ENCODE assay signal across 28 cellular contexts in genomic region chr10:26939957-26940354, GRCh38.
"Had no signal": no experiment of that assay in that cellular context is flagged by ENCODE, and none has a peak within 500 bp of the region (broad histone marks: within the 10 kb centered on the region; RNA-seq: fewer than 3 reads in every experiment).

No MANE protein-coding gene starts in this region.

- H3K27ac Mint-ChIP-seq: immature natural killer cell; naive thymus-derived CD8-positive, alpha-beta T cell; nephron progenitor cell; neural progenitor cell; stimulated activated effector memory CD8-positive, alpha-beta T cell treated with anti-CD3 and anti-CD28 coated beads, Interleukin-12 subunit alpha, Interleukin-12 subunit beta, amount 100 ng/mL, for 72 hours; stimulated activated naive CD8-positive, alpha-beta T cell treated with anti-CD3 and anti-CD28 coated beads, Interleukin-15, Interleukin-2, amounts not matched to agents 100 ng/mL and 50 ng/mL, for 24 hours had no signal

- H3K36me3 ChIP-seq: left lung, lower lobe of right lung, neural progenitor cell, ovary, prostate gland, spleen, suprapubic skin, thoracic aorta, tibial artery, upper lobe of right lung, uterus had no signal

- H3K4me3 Mint-ChIP-seq: immature natural killer cell; naive thymus-derived CD8-positive, alpha-beta T cell; nephron progenitor cell; neural progenitor cell; stimulated activated effector memory CD8-positive, alpha-beta T cell treated with anti-CD3 and anti-CD28 coated beads, Interleukin-12 subunit alpha, Interleukin-12 subunit beta, amount 100 ng/mL, for 72 hours; stimulated activated naive CD8-positive, alpha-beta T cell treated with anti-CD3 and anti-CD28 coated beads, Interleukin-15, Interleukin-2, amounts not matched to agents 100 ng/mL and 50 ng/mL, for 24 hours had no signal

- H3K9ac ChIP-seq: neural progenitor cell had no signal

- ATAC-seq: left colon; left lung; naive thymus-derived CD8-positive, alpha-beta T cell; sciatic nerve had no signal

- H3K27me3 ChIP-seq: left lung, neural progenitor cell, ovary, tibial artery, uterus had no signal

- H3K4me3 ChIP-seq: left lung, lower lobe of right lung, neural progenitor cell, ovary, prostate gland, skin epidermis, spleen, suprapubic skin, thoracic aorta, tibial artery, upper lobe of right lung, uterus had no signal

- H3K27me3 Mint-ChIP-seq: stimulated activated naive CD8-positive, alpha-beta T cell treated with anti-CD3 and anti-CD28 coated beads, Interleukin-15, Interleukin-2, amounts not matched to agents 100 ng/mL and 50 ng/mL, for 24 hours had no signal

- H3K27ac ChIP-seq: left lung, lower lobe of right lung, neural progenitor cell, ovary, prostate gland, skin epidermis, spleen, suprapubic skin, thoracic aorta, tibial artery, upper lobe of right lung, uterus had no signal

- DNase-seq: hypothalamus; immature natural killer cell; kidney; left colon; left lung; lower lobe of right lung; mammary epithelial cell; mesenchymal stem cell; naive thymus-derived CD8-positive, alpha-beta T cell; nephron progenitor cell; ovary; retina; stimulated activated CD4-positive, alpha-beta T cell treated with anti-CD3 and anti-CD28 coated beads, Interleukin-4, amount 100 ng/mL, for 24 hours; stimulated activated naive CD4-positive, alpha-beta T cell; tibial artery; trophoblast cell; upper lobe of right lung; uterus had no signal

- FAIRE-seq: islet of Langerhans, kidney had no signal

- H2AFZ ChIP-seq: neural progenitor cell had no signal

- H3K36me3 Mint-ChIP-seq: immature natural killer cell; neural progenitor cell; stimulated activated effector memory CD8-positive, alpha-beta T cell treated with anti-CD3 and anti-CD28 coated beads, Interleukin-12 subunit alpha, Interleukin-12 subunit beta, amount 100 ng/mL, for 72 hours had no signal

- H3K4me1 Mint-ChIP-seq: immature natural killer cell; neural progenitor cell; stimulated activated effector memory CD8-positive, alpha-beta T cell treated with anti-CD3 and anti-CD28 coated beads, Interleukin-12 subunit alpha, Interleukin-12 subunit beta, amount 100 ng/mL, for 72 hours had no signal

- H3K9me3 ChIP-seq: left lung, lower lobe of right lung, ovary, prostate gland, spleen, suprapubic skin, thoracic aorta, tibial artery, upper lobe of right lung, uterus had no signal

- H3K9me3 Mint-ChIP-seq: immature natural killer cell; naive thymus-derived CD8-positive, alpha-beta T cell; nephron progenitor cell; neural progenitor cell; stimulated activated effector memory CD8-positive, alpha-beta T cell treated with anti-CD3 and anti-CD28 coated beads, Interleukin-12 subunit alpha, Interleukin-12 subunit beta, amount 100 ng/mL, for 72 hours; stimulated activated naive CD8-positive, alpha-beta T cell treated with anti-CD3 and anti-CD28 coated beads, Interleukin-15, Interleukin-2, amounts not matched to agents 100 ng/mL and 50 ng/mL, for 24 hours had no signal

- H3K4me1 ChIP-seq: left lung, lower lobe of right lung, neural progenitor cell, prostate gland, spleen, suprapubic skin, tibial artery, upper lobe of right lung, uterus had no signal

- H3K4me2 ChIP-seq: neural progenitor cell had no signal
